Comparison of ENCODE assay signal across 1 cellular context in the genomic region with DNA sequence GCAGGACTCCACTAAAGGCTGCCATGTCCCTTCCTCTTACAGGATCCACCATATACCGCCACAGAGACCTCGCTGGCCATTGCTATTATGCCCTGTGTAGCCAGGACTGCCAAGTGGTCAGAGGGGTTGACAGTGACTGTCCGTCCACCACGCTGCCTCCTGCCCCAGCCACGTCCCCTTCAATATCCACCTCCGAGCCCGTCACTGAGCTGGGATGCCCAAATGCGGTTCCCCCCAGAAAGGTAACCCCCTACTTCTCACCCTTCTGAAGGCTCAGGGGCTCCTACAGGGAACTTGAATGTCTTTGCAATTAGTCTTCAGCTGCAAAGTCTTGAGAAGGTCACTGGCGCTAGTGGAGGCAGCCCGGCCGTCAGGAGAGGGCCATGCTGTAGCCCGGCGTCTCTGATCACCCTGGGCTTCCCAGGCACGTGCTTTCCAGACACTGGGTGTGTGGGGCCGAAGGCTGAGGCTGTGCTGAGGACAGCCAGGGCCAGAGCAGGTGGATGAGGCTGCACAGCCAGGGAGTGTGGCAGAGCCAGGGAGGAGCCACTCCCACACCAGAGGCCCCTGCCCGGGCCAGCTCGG.
TF ChIP-seq lines count a peak whose summit lies in the region.

No MANE protein-coding gene starts in this region.

TF ChIP-seq in WTC11, 78 proteins besides CTCF, POLR2A, EP300 and RAD21 (continued from another document):
- TF ChIP-seq, protein P1, sequence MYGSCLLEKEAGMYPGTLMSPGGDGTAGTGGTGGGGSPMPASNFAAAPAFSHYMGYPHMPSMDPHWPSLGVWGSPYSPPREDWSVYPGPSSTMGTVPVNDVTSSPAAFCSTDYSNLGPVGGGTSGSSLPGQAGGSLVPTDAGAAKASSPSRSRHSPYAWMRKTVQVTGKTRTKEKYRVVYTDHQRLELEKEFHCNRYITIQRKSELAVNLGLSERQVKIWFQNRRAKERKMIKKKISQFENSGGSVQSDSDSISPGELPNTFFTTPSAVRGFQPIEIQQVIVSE (CRISPR knock-in tag; IDR thresholded peaks at IDR 0.05; ENCODE audit: borderline replicate concordance), result no peak
- TF ChIP-seq PRRX2 (CRISPR knock-in tag; IDR thresholded peaks at IDR 0.05) (no peak), ZNF671 (CRISPR knock-in tag; IDR thresholded peaks at IDR 0.05) (no peak)
- TF ChIP-seq, protein P2, sequence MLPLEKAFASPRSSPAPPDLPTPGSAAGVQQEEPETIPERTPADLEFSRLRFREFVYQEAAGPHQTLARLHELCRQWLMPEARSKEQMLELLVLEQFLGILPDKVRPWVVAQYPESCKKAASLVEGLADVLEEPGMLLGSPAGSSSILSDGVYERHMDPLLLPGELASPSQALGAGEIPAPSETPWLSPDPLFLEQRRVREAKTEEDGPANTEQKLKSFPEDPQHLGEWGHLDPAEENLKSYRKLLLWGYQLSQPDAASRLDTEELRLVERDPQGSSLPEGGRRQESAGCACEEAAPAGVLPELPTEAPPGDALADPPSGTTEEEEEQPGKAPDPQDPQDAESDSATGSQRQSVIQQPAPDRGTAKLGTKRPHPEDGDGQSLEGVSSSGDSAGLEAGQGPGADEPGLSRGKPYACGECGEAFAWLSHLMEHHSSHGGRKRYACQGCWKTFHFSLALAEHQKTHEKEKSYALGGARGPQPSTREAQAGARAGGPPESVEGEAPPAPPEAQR (CRISPR knock-in tag; IDR thresholded peaks at IDR 0.05), result no peak
- TF ChIP-seq, protein P3, sequence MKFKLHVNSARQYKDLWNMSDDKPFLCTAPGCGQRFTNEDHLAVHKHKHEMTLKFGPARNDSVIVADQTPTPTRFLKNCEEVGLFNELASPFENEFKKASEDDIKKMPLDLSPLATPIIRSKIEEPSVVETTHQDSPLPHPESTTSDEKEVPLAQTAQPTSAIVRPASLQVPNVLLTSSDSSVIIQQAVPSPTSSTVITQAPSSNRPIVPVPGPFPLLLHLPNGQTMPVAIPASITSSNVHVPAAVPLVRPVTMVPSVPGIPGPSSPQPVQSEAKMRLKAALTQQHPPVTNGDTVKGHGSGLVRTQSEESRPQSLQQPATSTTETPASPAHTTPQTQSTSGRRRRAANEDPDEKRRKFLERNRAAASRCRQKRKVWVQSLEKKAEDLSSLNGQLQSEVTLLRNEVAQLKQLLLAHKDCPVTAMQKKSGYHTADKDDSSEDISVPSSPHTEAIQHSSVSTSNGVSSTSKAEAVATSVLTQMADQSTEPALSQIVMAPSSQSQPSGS (CRISPR knock-in tag; IDR thresholded peaks at IDR 0.05; ENCODE audit: borderline replicate concordance, low read depth), result no peak
